23 cellular contexts compared by ENCODE assay signal in genomic region chr1:109446236-109446635, GRCh38. TPM values are rescaled to one million over a fixed set of nuclear protein-coding genes. Genes with fewer than 3 reads are reported as not detected.
"Had no signal": no experiment of that assay in that cellular context is flagged by ENCODE, and none has a peak within 500 bp of the region (broad histone marks: within the 10 kb centered on the region; RNA-seq: fewer than 3 reads in every experiment).

No MANE protein-coding gene starts in this region.

- H2AFZ ChIP-seq: neural progenitor cell had no signal

- H3K9ac ChIP-seq: neural progenitor cell had no signal

- H3K36me3 Mint-ChIP-seq: activated CD4-positive, alpha-beta memory T cell treated with anti-CD3 and anti-CD28 coated beads for 36 hours; activated naive CD8-positive, alpha-beta T cell treated with anti-CD3 and anti-CD28 coated beads for 36 hours; naive B cell; neural progenitor cell; type B pancreatic cell had no signal

- H3K4me2 ChIP-seq: neural progenitor cell had no signal

- DNase-seq: activated CD4-positive, alpha-beta memory T cell treated with anti-CD3 and anti-CD28 coated beads for 36 hours; activated CD4-positive, alpha-beta T cell treated with anti-CD3 and anti-CD28 coated beads for 4 hours; activated naive CD4-positive, alpha-beta T cell; activated naive CD8-positive, alpha-beta T cell treated with anti-CD3 and anti-CD28 coated beads for 36 hours; activated T-cell treated with anti-CD3 and anti-CD28 coated beads for 4 hours; body of pancreas; caudate nucleus; endodermal cell; heart right ventricle; left ventricle myocardium inferior; mammary epithelial cell; naive B cell; ovary; psoas muscle; right cardiac atrium; small intestine; stimulated activated CD4-positive, alpha-beta T cell treated with anti-CD3 and anti-CD28 coated beads, Interleukin-4, amount 100 ng/mL, for 1 hour; stomach had no signal

- H3K27ac ChIP-seq: body of pancreas, gastroesophageal sphincter, heart right ventricle, left ventricle myocardium inferior, neural progenitor cell, ovary, psoas muscle, stomach had no signal

- H3K4me3 Mint-ChIP-seq: activated CD4-positive, alpha-beta memory T cell treated with anti-CD3 and anti-CD28 coated beads for 36 hours; activated naive CD8-positive, alpha-beta T cell treated with anti-CD3 and anti-CD28 coated beads for 36 hours; endodermal cell; naive B cell; neural progenitor cell; T-helper 2 cell treated with Interferon-gamma antibody and Interleukin-4, amounts not matched to agents 5 μg/mL and 100 μg/mL, for 36 hours; type B pancreatic cell had no signal

- H3K9me3 ChIP-seq: body of pancreas, gastroesophageal sphincter, heart right ventricle, left ventricle myocardium inferior, ovary, psoas muscle, stomach had no signal

- H3K27me3 ChIP-seq: ovary had no signal

- ATAC-seq: body of pancreas, gastroesophageal sphincter, heart right ventricle, psoas muscle, right cardiac atrium had no signal

- H3K4me1 Mint-ChIP-seq: activated naive CD8-positive, alpha-beta T cell treated with anti-CD3 and anti-CD28 coated beads for 36 hours; naive B cell; neural progenitor cell had no signal

- H3K36me3 ChIP-seq: gastroesophageal sphincter, heart right ventricle, left ventricle myocardium inferior, neural progenitor cell, ovary, stomach had no signal

- H3K4me3 ChIP-seq: body of pancreas, gastroesophageal sphincter, heart right ventricle, left ventricle myocardium inferior, neural progenitor cell, ovary, psoas muscle, stomach had no signal

- H3K4me1 ChIP-seq: body of pancreas, gastroesophageal sphincter, heart right ventricle, left ventricle myocardium inferior, neural progenitor cell, psoas muscle, stomach had no signal

- H3K9me3 Mint-ChIP-seq: activated naive CD8-positive, alpha-beta T cell treated with anti-CD3 and anti-CD28 coated beads for 36 hours; endodermal cell; neural progenitor cell; T-helper 2 cell treated with Interferon-gamma antibody and Interleukin-4, amounts not matched to agents 5 μg/mL and 100 μg/mL, for 36 hours; type B pancreatic cell had no signal

- H3K27ac Mint-ChIP-seq: activated CD4-positive, alpha-beta memory T cell treated with anti-CD3 and anti-CD28 coated beads for 36 hours; activated naive CD8-positive, alpha-beta T cell treated with anti-CD3 and anti-CD28 coated beads for 36 hours; endodermal cell; naive B cell; neural progenitor cell; T-helper 2 cell treated with Interferon-gamma antibody and Interleukin-4, amounts not matched to agents 5 μg/mL and 100 μg/mL, for 36 hours; type B pancreatic cell had no signal

RNA-seq across cellular contexts. Expression of gene SYPL2, which starts 20.1 kb away (rescaled TPM):
- total RNA-seq: activated CD4-positive, alpha-beta memory T cell treated with anti-CD3 and anti-CD28 coated beads for 36 hours; activated naive CD8-positive, alpha-beta T cell treated with anti-CD3 and anti-CD28 coated beads for 36 hours; mammary epithelial cell; mononuclear cell had no signal
